Comparison of ENCODE assay signal across 8 cellular contexts in genomic region chr3:147213633-147214032, GRCh38.
"Had no signal": no experiment of that assay in that cellular context is flagged by ENCODE, and none has a peak within 500 bp of the region (broad histone marks: within the 10 kb centered on the region; RNA-seq: fewer than 3 reads in every experiment).

No MANE protein-coding gene starts in this region.

- ATAC-seq: GM12878 had no signal

- DNase-seq: GDM1, GF-D8 had no signal

- H3K4me3 ChIP-seq: GM12878 had no signal

- FAIRE-seq: G401.6, GM12878, GM12891, GM12892, GM18507, GM19239 had no signal
